Comparison of ENCODE assay signal across 14 cellular contexts in genomic region chr7:107486041-107486440, GRCh38. TPM values are rescaled to one million over a fixed set of nuclear protein-coding genes. Genes with fewer than 3 reads are reported as not detected.
"Had no signal": no experiment of that assay in that cellular context is flagged by ENCODE, and none has a peak within 500 bp of the region (broad histone marks: within the 10 kb centered on the region; RNA-seq: fewer than 3 reads in every experiment).

No MANE protein-coding gene starts in this region.

- DNase-seq: activated CD4-positive, alpha-beta T cell treated with anti-CD3 and anti-CD28 coated beads for 4 hours; activated CD8-positive, alpha-beta memory T cell treated with anti-CD3 and anti-CD28 coated beads for 24 hours; activated naive CD4-positive, alpha-beta T cell treated with anti-CD3 and anti-CD28 coated beads, Interleukin-2, amount 50 U/mL, for 16 hours; hypothalamus; lower lobe of right lung; posterior cingulate gyrus; substantia nigra; T-cell; transverse colon had no signal

- H3K9me3 ChIP-seq: lower lobe of right lung, transverse colon had no signal

- H3K27me3 ChIP-seq: transverse colon had no signal

- H3K27ac ChIP-seq: lower lobe of right lung, skin epidermis, transverse colon, VCaP had no signal

- H3K4me3 ChIP-seq: lower lobe of right lung, skin epidermis, transverse colon had no signal

- H3K9me3 Mint-ChIP-seq: mesothelial cell of epicardium, T-cell had no signal

- H3K4me1 ChIP-seq: lower lobe of right lung, transverse colon had no signal

- H3K36me3 ChIP-seq: lower lobe of right lung, transverse colon had no signal

- H3K27ac Mint-ChIP-seq: mesothelial cell of epicardium had no signal

- H3K27me3 Mint-ChIP-seq: T-cell had no signal

- H3K36me3 Mint-ChIP-seq: mesothelial cell of epicardium had no signal

- ATAC-seq: T-cell had no signal

- H3K4me1 Mint-ChIP-seq: mesothelial cell of epicardium had no signal

- H3K4me3 Mint-ChIP-seq: mesothelial cell of epicardium had no signal

RNA-seq across cellular contexts. Expression of gene GPR22, which starts 16.2 kb away (rescaled TPM):
- total RNA-seq: dermis microvascular lymphatic vessel endothelial cell, lower lobe of right lung, mesothelial cell of epicardium, myocyte, T-cell had no signal
